ENCODE assay signal across 17 cellular contexts in the genomic region with DNA sequence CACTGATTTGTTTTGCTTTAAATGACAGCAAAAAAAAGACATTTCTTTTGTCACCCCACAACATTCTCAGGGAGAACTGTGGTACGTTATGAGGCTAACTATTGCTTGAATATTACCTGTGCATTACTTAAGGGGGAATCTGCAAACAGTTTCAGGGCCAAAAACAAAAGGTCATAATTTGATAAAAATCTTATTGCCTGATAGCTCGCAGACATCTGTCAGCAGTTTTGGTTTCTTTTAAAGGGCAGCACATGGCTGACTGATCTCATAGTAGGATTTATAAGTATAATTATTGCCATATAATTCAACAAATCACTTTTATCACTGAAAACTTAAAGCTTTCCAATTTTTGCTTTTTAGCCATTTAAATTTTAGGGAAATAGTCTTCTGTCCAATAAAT.
DNase-seq lines count a peak whose midpoint lies in the region; ATAC-seq and TF ChIP-seq lines count a peak whose summit lies in the region.
"Had no signal": no experiment of that assay in that cellular context is flagged by ENCODE, and none has a peak within 500 bp of the region (broad histone marks: within the 10 kb centered on the region; RNA-seq: fewer than 3 reads in every experiment).

No MANE protein-coding gene starts in this region.

- no peak overlapping the region for H3K4me3 ChIP-seq in SJCRH30
- H3K4me3 ChIP-seq: GM12878, GM23338 had no signal

- ATAC-seq in SK-N-SH treated with all-trans-retinoic acid at 6 μM for 48 hours: no peak
- no peak for ATAC-seq in GM18858 (IDR thresholded peaks at IDR 0.05; ENCODE audit: unreplicated experiment)
- ATAC-seq: GM12878, GM23338, HCT116 had no signal

- H3K9me3 ChIP-seq in SJCRH30 (replicated peaks): no peaks in the 10 kb centered on the region

- intact Hi-C loops in posterior vena cava (cut with DNase I): no loop called here

- peak; percentile 3 for DNase-seq in NCI-H2171 (lab: John Stamatoyannopoulos, UW)
- DNase-seq in NCI-H2171 treated with DMSO at 0.1 percent for 48 hours (lab: John Stamatoyannopoulos, UW): peak; percentile 50
- DNase-seq in SJCRH30: no peak
- no peak for DNase-seq in posterior vena cava (ENCODE audit: low spot score)
- DNase-seq: C1 segment of cervical spinal cord; Calu3; CD4-positive, alpha-beta memory T cell; COR-L47; DMS79; EL; GDM1; H9 had no signal

- no peak overlapping the region for H3K27ac ChIP-seq in SJCRH30

- no peaks in the 10 kb centered on the region for H3K36me3 ChIP-seq in SJCRH30

- no peaks in the 10 kb centered on the region for H3K4me1 ChIP-seq in SJCRH30

- H3K27me3 ChIP-seq in SJCRH30: no peaks in the 10 kb centered on the region

TF ChIP-seq in SK-N-SH treated with all-trans-retinoic acid at 6 μM for 48 hours, 23 proteins besides CTCF, POLR2A, EP300 and RAD21:
- TF ChIP-seq ZNF565 (CRISPR knock-in tag; conservative IDR thresholded peaks at IDR 0.05; ENCODE audit: low read depth): no peak
- TF ChIP-seq, protein P1, sequence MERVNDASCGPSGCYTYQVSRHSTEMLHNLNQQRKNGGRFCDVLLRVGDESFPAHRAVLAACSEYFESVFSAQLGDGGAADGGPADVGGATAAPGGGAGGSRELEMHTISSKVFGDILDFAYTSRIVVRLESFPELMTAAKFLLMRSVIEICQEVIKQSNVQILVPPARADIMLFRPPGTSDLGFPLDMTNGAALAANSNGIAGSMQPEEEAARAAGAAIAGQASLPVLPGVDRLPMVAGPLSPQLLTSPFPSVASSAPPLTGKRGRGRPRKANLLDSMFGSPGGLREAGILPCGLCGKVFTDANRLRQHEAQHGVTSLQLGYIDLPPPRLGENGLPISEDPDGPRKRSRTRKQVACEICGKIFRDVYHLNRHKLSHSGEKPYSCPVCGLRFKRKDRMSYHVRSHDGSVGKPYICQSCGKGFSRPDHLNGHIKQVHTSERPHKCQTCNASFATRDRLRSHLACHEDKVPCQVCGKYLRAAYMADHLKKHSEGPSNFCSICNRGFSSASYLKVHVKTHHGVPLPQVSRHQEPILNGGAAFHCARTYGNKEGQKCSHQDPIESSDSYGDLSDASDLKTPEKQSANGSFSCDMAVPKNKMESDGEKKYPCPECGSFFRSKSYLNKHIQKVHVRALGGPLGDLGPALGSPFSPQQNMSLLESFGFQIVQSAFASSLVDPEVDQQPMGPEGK (CRISPR knock-in tag; IDR thresholded peaks at IDR 0.05; ENCODE audit: borderline replicate concordance): no peak
- 0 out of 2 replicates have a peak, but pooled peaks have one; percentile 14 for TF ChIP-seq ZNF8 (CRISPR knock-in tag; IDR thresholded peaks at IDR 0.05)
- TF ChIP-seq, protein P2, sequence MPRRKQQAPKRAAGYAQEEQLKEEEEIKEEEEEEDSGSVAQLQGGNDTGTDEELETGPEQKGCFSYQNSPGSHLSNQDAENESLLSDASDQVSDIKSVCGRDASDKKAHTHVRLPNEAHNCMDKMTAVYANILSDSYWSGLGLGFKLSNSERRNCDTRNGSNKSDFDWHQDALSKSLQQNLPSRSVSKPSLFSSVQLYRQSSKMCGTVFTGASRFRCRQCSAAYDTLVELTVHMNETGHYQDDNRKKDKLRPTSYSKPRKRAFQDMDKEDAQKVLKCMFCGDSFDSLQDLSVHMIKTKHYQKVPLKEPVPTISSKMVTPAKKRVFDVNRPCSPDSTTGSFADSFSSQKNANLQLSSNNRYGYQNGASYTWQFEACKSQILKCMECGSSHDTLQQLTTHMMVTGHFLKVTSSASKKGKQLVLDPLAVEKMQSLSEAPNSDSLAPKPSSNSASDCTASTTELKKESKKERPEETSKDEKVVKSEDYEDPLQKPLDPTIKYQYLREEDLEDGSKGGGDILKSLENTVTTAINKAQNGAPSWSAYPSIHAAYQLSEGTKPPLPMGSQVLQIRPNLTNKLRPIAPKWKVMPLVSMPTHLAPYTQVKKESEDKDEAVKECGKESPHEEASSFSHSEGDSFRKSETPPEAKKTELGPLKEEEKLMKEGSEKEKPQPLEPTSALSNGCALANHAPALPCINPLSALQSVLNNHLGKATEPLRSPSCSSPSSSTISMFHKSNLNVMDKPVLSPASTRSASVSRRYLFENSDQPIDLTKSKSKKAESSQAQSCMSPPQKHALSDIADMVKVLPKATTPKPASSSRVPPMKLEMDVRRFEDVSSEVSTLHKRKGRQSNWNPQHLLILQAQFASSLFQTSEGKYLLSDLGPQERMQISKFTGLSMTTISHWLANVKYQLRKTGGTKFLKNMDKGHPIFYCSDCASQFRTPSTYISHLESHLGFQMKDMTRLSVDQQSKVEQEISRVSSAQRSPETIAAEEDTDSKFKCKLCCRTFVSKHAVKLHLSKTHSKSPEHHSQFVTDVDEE (CRISPR knock-in tag; IDR thresholded peaks at IDR 0.05): no peak
- TF ChIP-seq TOX (CRISPR knock-in tag; IDR thresholded peaks at IDR 0.05; ENCODE audit: borderline replicate concordance): no peak
- TF ChIP-seq ZFP3 (CRISPR knock-in tag; IDR thresholded peaks at IDR 0.05): no peak
- TF ChIP-seq ISL1 (CRISPR knock-in tag; IDR thresholded peaks at IDR 0.05): no peak
- TF ChIP-seq ZC3H10 (CRISPR knock-in tag; IDR thresholded peaks at IDR 0.05): no peak
- no peak for TF ChIP-seq ESRRG (CRISPR knock-in tag; IDR thresholded peaks at IDR 0.05)
- TF ChIP-seq SNAI2 (CRISPR knock-in tag; IDR thresholded peaks at IDR 0.05): no peak
- no peak for TF ChIP-seq BACH2 (CRISPR knock-in tag; IDR thresholded peaks at IDR 0.05; ENCODE audit: borderline replicate concordance)
- no peak for TF ChIP-seq CSDC2 (CRISPR knock-in tag; IDR thresholded peaks at IDR 0.05)
- peak; percentile 60; the same call in 1 of the 2 replicates for TF ChIP-seq TCF4 (CRISPR knock-in tag; IDR thresholded peaks at IDR 0.05; ENCODE audit: borderline replicate concordance)

Comparison
In these comparisons a context has a peak if more than half of its experiments do, and no peak if none do; other contexts are left out.
1. DNase-seq: peak in NCI-H2171 (single experiment) and NCI-H2171 treated with DMSO at 0.1 percent for 48 hours (single experiment); none in SJCRH30 (0 of 2) and posterior vena cava (single experiment).